8 cellular contexts compared by ENCODE assay signal in the genomic region with DNA sequence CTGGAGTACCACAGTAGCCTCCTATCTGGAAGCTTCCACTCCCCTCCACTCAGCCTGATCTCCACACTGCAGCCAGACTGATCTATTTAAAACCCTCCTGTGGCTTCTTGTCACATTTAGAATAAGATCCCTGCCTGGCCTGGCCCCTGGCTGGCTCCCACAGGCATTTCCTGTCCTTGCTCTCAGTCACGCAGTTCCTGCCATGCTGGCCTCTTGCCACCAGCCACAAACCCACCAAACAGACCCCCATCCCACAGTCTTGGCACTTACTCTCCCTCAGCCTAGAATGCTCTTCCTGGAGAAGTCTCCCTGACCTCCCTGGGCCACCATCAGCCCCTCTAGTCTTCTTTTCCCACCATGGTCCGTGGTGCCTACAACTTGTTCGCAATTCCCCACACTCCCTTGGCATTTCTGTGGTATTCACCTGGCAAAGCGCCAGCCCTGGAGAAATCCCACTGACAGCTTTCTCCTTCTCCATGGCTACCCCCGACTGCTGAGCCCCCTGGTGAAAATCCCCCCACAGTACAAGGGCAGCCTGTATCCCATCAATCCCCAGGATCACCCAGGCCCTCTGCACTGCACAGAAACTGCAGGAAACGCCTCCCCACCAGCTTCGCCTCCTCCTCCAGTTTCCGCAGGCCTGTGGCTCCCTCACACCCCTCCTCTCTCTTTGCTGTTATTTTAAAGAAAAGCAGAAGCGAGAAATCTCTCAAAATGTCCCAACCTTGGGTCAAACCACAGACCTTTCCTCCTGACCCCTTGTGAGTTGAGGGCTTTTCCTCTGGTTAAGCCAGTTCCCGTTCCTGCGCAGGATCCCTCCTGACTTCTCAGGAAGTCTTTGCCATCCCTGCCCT.
DNase-seq lines count a peak whose midpoint lies in the region; ATAC-seq and TF ChIP-seq lines count a peak whose summit lies in the region.

No MANE protein-coding gene starts in this region.

- H3K9ac ChIP-seq in PC-3 (ENCODE audit: low read length) = no peak overlapping the region

- ATAC-seq in activated CD8-positive, alpha-beta memory T cell treated with anti-CD3 and anti-CD28 coated beads, Interleukin-2, amount 10 ng/mL, durations not matched to agents 7 days and 5 days = no peak
- ATAC-seq in HG02885 (IDR thresholded peaks at IDR 0.05; ENCODE audit: poor library complexity, unreplicated experiment) = peak; percentile 88
- ATAC-seq in PC-3 = no peak
- peak; percentile 60 to 70 for ATAC-seq in gastrocnemius medialis

- H3K4me3 ChIP-seq in PC-3 (ENCODE audit: low read length) (no peak overlapping the region), gastrocnemius medialis (no peak overlapping the region)

- H2AFZ ChIP-seq in PC-3 (ENCODE audit: low read length) = no peak overlapping the region

- DNase-seq in activated CD8-positive, alpha-beta memory T cell treated with anti-CD3 and anti-CD28 coated beads, Interleukin-2, amount 10 ng/mL, durations not matched to agents 7 days and 5 days = peak; percentile 57
- no peak for DNase-seq in activated CD8-positive, alpha-beta memory T cell treated with anti-CD3 and anti-CD28 coated beads, Interleukin-2, amount 50 U/mL, for 48 hours
- peak; percentile 14 for DNase-seq in PC-3
- peak; percentile 31 for DNase-seq in fibroblast of peridontal ligament (ENCODE audit: extremely low read depth)
- DNase-seq in gastrocnemius medialis = peak in 1 of 2 donors; percentile 55
- DNase-seq in NCI-H2171 (lab: John Stamatoyannopoulos, UW) = no peak
- DNase-seq in stimulated activated naive CD4-positive, alpha-beta T cell (lab: John Stamatoyannopoulos, UW) = no peak

- no peaks in the 10 kb centered on the region for H3K36me3 ChIP-seq in PC-3 (ENCODE audit: low read depth, low read length)
- H3K36me3 ChIP-seq in gastrocnemius medialis = no peaks in the 10 kb centered on the region

- no peaks in the 10 kb centered on the region for H3K9me3 ChIP-seq in PC-3 (ENCODE audit: low read length)
- H3K9me3 ChIP-seq in gastrocnemius medialis = no peaks in the 10 kb centered on the region

- no peaks in the 10 kb centered on the region for H4K20me1 ChIP-seq in PC-3 (ENCODE audit: low read length)

- H3K9me2 ChIP-seq in PC-3 (replicated peaks; ENCODE audit: low read length) = no peaks in the 10 kb centered on the region

- peaks cover 40% of the 10 kb centered on the region for H3K27me3 Mint-ChIP-seq in activated CD8-positive, alpha-beta memory T cell treated with anti-CD3 and anti-CD28 coated beads, Interleukin-2, amount 10 ng/mL, durations not matched to agents 7 days and 5 days

- H3K27me3 ChIP-seq in PC-3 (ENCODE audit: low read length) (no peaks in the 10 kb centered on the region), gastrocnemius medialis (no peaks in the 10 kb centered on the region)

- intact Hi-C loops in PC-3 (cut with micrococcal nuclease) = no loop called here
- intact Hi-C loops in gastrocnemius medialis (cut with DNase I; ENCODE audit: low total_unique reads) = loop anchor here (5.0 kb wide), 1 partner anchor 268 kb away; a partner anchor contains a TSS

- no peak for TF ChIP-seq POLR2A in gastrocnemius medialis (IDR thresholded peaks at IDR 0.05)

- no peaks in the 10 kb centered on the region for H3K79me2 ChIP-seq in PC-3 (ENCODE audit: low read length)

- H3F3A ChIP-seq in PC-3 (ENCODE audit: low read length, unreplicated experiment) = no peaks in the 10 kb centered on the region

- in situ Hi-C loops in gastrocnemius medialis (cut with MboI; ENCODE audit: low sequenced_read_pairs in 4 of 4) = loop anchor here in 1 of 4 donors (25.0 kb wide), 1 partner anchor 278 kb away; a partner anchor contains a TSS

- peaks cover 43% of the 10 kb centered on the region for H3K4me1 Mint-ChIP-seq in activated CD8-positive, alpha-beta memory T cell treated with anti-CD3 and anti-CD28 coated beads, Interleukin-2, amount 10 ng/mL, durations not matched to agents 7 days and 5 days

- no peak overlapping the region for H3K27ac Mint-ChIP-seq in activated CD8-positive, alpha-beta memory T cell treated with anti-CD3 and anti-CD28 coated beads, Interleukin-2, amount 10 ng/mL, durations not matched to agents 7 days and 5 days

- H3K27ac ChIP-seq in PC-3 (ENCODE audit: low read length) (no peak overlapping the region), gastrocnemius medialis (peak overlapping the region; percentile 26 to 61 (median 50))

- H3K36me3 Mint-ChIP-seq in activated CD8-positive, alpha-beta memory T cell treated with anti-CD3 and anti-CD28 coated beads, Interleukin-2, amount 10 ng/mL, durations not matched to agents 7 days and 5 days = no peaks in the 10 kb centered on the region

- no peak for TF ChIP-seq CTCF in PC-3 (conservative IDR thresholded peaks at IDR 0.05; ENCODE audit: low read depth, low read length)
- TF ChIP-seq CTCF in gastrocnemius medialis (IDR thresholded peaks at IDR 0.05 in 4 of 5, conservative IDR thresholded peaks at IDR 0.05 in 1 of 5) = no peak

- CTCF ChIA-PET in activated CD8-positive, alpha-beta memory T cell treated with anti-CD3 and anti-CD28 coated beads, Interleukin-2, amount 10 ng/mL, durations not matched to agents 7 days and 5 days (lab: Charles Lee) = interaction anchor here (1.5 kb wide), 1 partner anchor 104 kb away, joined by 5 read pairs; no protein-coding TSS in a partner anchor
- CTCF ChIA-PET in PC-3 (lab: Charles Lee) = no interaction called here

- no peak overlapping the region for H3K4me2 ChIP-seq in PC-3 (ENCODE audit: low read length)

- POLR2A ChIA-PET in PC-3 (lab: Charles Lee; ENCODE audit: unreplicated experiment) = no interaction called here

- H3K9me3 Mint-ChIP-seq in activated CD8-positive, alpha-beta memory T cell treated with anti-CD3 and anti-CD28 coated beads, Interleukin-2, amount 10 ng/mL, durations not matched to agents 7 days and 5 days (ENCODE audit: low read depth) = no peaks in the 10 kb centered on the region

- no peak overlapping the region for H3K4me3 Mint-ChIP-seq in activated CD8-positive, alpha-beta memory T cell treated with anti-CD3 and anti-CD28 coated beads, Interleukin-2, amount 10 ng/mL, durations not matched to agents 7 days and 5 days

- H3K4me1 ChIP-seq in PC-3 (ENCODE audit: insufficient read depth, low read length) (no peaks in the 10 kb centered on the region), gastrocnemius medialis (peaks cover 31 to 48% of the 10 kb centered on the region in 2 donors)

- no TSS peak for BruUV-seq in PC-3 (replicated peaks; lab: Mats Ljungman, UMichigan)

Comparison
In these comparisons a context has a peak if more than half of its experiments do, and no peak if none do; other contexts are left out.
1. DNase-seq: peak in activated CD8-positive, alpha-beta memory T cell treated with anti-CD3 and anti-CD28 coated beads, Interleukin-2, amount 10 ng/mL, durations not matched to agents 7 days and 5 days (single experiment), PC-3 (single experiment) and fibroblast of peridontal ligament (single experiment); none in activated CD8-positive, alpha-beta memory T cell treated with anti-CD3 and anti-CD28 coated beads, Interleukin-2, amount 50 U/mL, for 48 hours (single experiment), NCI-H2171 (single experiment) and stimulated activated naive CD4-positive, alpha-beta T cell (0 of 6).
2. ATAC-seq: peak in HG02885 (single experiment) and gastrocnemius medialis (2 of 2); none in activated CD8-positive, alpha-beta memory T cell treated with anti-CD3 and anti-CD28 coated beads, Interleukin-2, amount 10 ng/mL, durations not matched to agents 7 days and 5 days (single experiment) and PC-3 (single experiment).